Comparison of ENCODE assay signal across 15 cellular contexts in genomic region chr15:70766597-70766996, GRCh38. TPM values are rescaled to one million over a fixed set of nuclear protein-coding genes. Genes with fewer than 3 reads are reported as not detected.
DNase-seq lines count a peak whose midpoint lies in the region; ATAC-seq and TF ChIP-seq lines count a peak whose summit lies in the region.
"Had no signal": no experiment of that assay in that cellular context is flagged by ENCODE, and none has a peak within 500 bp of the region (broad histone marks: within the 10 kb centered on the region; RNA-seq: fewer than 3 reads in every experiment).

No MANE protein-coding gene starts in this region.

- H2AK9ac ChIP-seq in IMR-90 (replicated peaks; ENCODE audit: low read depth, low read length, poor library complexity): no peak overlapping the region

- dilution Hi-C loops in IMR-90 (cut with HindIII; ENCODE audit: low sequenced_read_pairs, unreplicated experiment): no loop called here

- no peak overlapping the region for H3K56ac ChIP-seq in IMR-90 (ENCODE audit: extremely low read depth, insufficient read depth, low read length)

- CTCF ChIA-PET in IMR-90 (lab: Yijun Ruan, JAX): no interaction called here

- POLR2A ChIA-PET in IMR-90 (lab: Charles Lee; ENCODE audit: unreplicated experiment): no interaction called here

- TF ChIP-seq RAD21 in IMR-90 (IDR thresholded peaks at IDR 0.05; ENCODE audit: low read length): no peak

- no peaks in the 10 kb centered on the region for H4K20me1 ChIP-seq in IMR-90 (ENCODE audit: insufficient read depth, low read length)

- H3K14ac ChIP-seq in IMR-90 (replicated peaks; ENCODE audit: low read depth, low read length): peak overlapping the region; percentile 70

- H3K4me3 ChIP-seq in IMR-90 (ENCODE audit: insufficient read depth, low read depth, low read length) (no peak overlapping the region), gastrocnemius medialis (no peak overlapping the region)
- H3K4me3 ChIP-seq: Peyer's patch had no signal

- 0 out of 2 replicates have a peak overlapping the region, but pooled peaks have one; percentile 19 for H4K5ac ChIP-seq in IMR-90 (ENCODE audit: low read depth, low read length)

- H3K4ac ChIP-seq in IMR-90 (ENCODE audit: low read depth, low read length): peak overlapping the region; percentile 42

- intact Hi-C loops in IMR-90 (cut with micrococcal nuclease): no loop called here
- intact Hi-C loops in gastrocnemius medialis (cut with DNase I; ENCODE audit: low total_unique reads): loop anchor here (5.0 kb wide), 1 partner anchor 126 kb away; the partner anchor contains the start of genes LRRC49 and THAP10

- H3K9me1 ChIP-seq in IMR-90 (ENCODE audit: insufficient read depth, low read length): 0 out of 2 replicates have a peak, but pooled peaks cover 4% of the 10 kb centered on the region

- TF ChIP-seq POLR2A in IMR-90 (IDR thresholded peaks at IDR 0.05; ENCODE audit: low read depth, low read length) (no peak), gastrocnemius medialis (IDR thresholded peaks at IDR 0.05) (no peak)

- H2AFZ ChIP-seq in IMR-90 (replicated peaks; ENCODE audit: low read length, poor library complexity): no peak overlapping the region

- H3K9ac ChIP-seq in IMR-90 (ENCODE audit: low read depth, low read length): no peak overlapping the region

- BruUV-seq in IMR-90 (replicated peaks; lab: Mats Ljungman, UMichigan): no TSS peak

- no peaks in the 10 kb centered on the region for H3K9me3 Mint-ChIP-seq in glutamatergic neuron (ENCODE audit: unreplicated experiment)

- peak overlapping the region; percentile 63; the same call in 2 of the 3 replicates for H2BK15ac ChIP-seq in IMR-90 (ENCODE audit: low read depth, low read length)

- H3K27me3 ChIP-seq in IMR-90 (ENCODE audit: control insufficient read depth, insufficient read depth, low read length): no peaks in the 10 kb centered on the region
- no peaks in the 10 kb centered on the region for H3K27me3 ChIP-seq in gastrocnemius medialis
- H3K27me3 ChIP-seq: Peyer's patch had no signal

- TF ChIP-seq CTCF in IMR-90 (conservative IDR thresholded peaks at IDR 0.05; ENCODE audit: low read depth, low read length) (no peak), glutamatergic neuron (IDR thresholded peaks at IDR 0.05; ENCODE audit: partially characterized antibody, unreplicated experiment) (no peak), gastrocnemius medialis (IDR thresholded peaks at IDR 0.05 in 4 of 5, conservative IDR thresholded peaks at IDR 0.05 in 1 of 5) (no peak)

- H3K79me1 ChIP-seq in IMR-90 (ENCODE audit: low read depth in 1 of 2, low read length in 2 of 2): peaks cover 5 to 20% of the 10 kb centered on the region in 2 experiments

- peak overlapping the region; percentile 63 for H2BK20ac ChIP-seq in IMR-90 (ENCODE audit: low read depth, low read length)

- no peak overlapping the region for H3K4me3 Mint-ChIP-seq in glutamatergic neuron (ENCODE audit: unreplicated experiment)
- H3K4me3 Mint-ChIP-seq: B cell had no signal

- peaks cover 2% of the 10 kb centered on the region for H3K27me3 Mint-ChIP-seq in glutamatergic neuron (ENCODE audit: unreplicated experiment)

- H3K36me3 ChIP-seq in IMR-90 (ENCODE audit: control insufficient read depth, insufficient read depth, low read length): no peaks in the 10 kb centered on the region
- H3K36me3 ChIP-seq in gastrocnemius medialis: no peaks in the 10 kb centered on the region
- H3K36me3 ChIP-seq: Peyer's patch had no signal

- WGBS in IMR-90 (ENCODE audit: extremely low coverage in 2 of 2, insufficient read length in 1 of 2), 2 experiments: 79% methylated on average over 3 of the region's 6 CpGs; no CpG with 5 or more reads in 1 of the 2 experiments

- peak overlapping the region; percentile 43; the same call in 1 of the 2 replicates for H4K91ac ChIP-seq in IMR-90 (ENCODE audit: insufficient read depth, low read depth, low read length)

- H2BK5ac ChIP-seq in IMR-90 (ENCODE audit: low read depth, low read length, poor library complexity, severe bottlenecking): peak overlapping the region; percentile 29

- no peak overlapping the region for H3K4me2 ChIP-seq in IMR-90 (ENCODE audit: low read depth, low read length)

- in situ Hi-C loops in IMR-90 (cut with MboI; ENCODE audit: low sequenced_read_pairs): no loop called here
- in situ Hi-C loops in gastrocnemius medialis (cut with MboI; ENCODE audit: low sequenced_read_pairs in 4 of 4): loop anchor here in 1 of 4 donors (10.0 kb wide), 1 partner anchor 62 kb away; no protein-coding TSS in a partner anchor

- no peak for DNase-seq in IMR-90
- peak; percentile 24 for DNase-seq in NCI-H69 (lab: John Stamatoyannopoulos, UW)
- no peak for DNase-seq in glutamatergic neuron
- no peak for DNase-seq in gastrocnemius medialis
- no peak for DNase-seq in COR-L47 (lab: John Stamatoyannopoulos, UW)
- DNase-seq: DMS79 treated with DMSO at 0.1 percent for 48 hours, Kasumi-1, NCI-H1694 treated with DMSO at 0.1 percent for 48 hours, NCI-H2081 treated with DMSO at 0.1 percent for 48 hours, NCI-H446 treated with DMSO at 0.1 percent for 48 hours, NCI-H748 treated with DMSO at 0.1 percent for 48 hours, Peyer's patch had no signal

- no peak for ATAC-seq in IMR-90 (ENCODE audit: low read depth)
- ATAC-seq in gastrocnemius medialis: no peak
- no peak for ATAC-seq in HG03520 (IDR thresholded peaks at IDR 0.05; ENCODE audit: unreplicated experiment)
- ATAC-seq in activated CD4-positive, CD25-positive, alpha-beta regulatory T cell treated with anti-CD3 and anti-CD28 coated beads, Interleukin-2, amount 50 U/mL, for 24 hours: no peak

- H3K4me1 Mint-ChIP-seq in glutamatergic neuron (ENCODE audit: low read depth, unreplicated experiment): peaks cover 2% of the 10 kb centered on the region

- H3K36me3 Mint-ChIP-seq in glutamatergic neuron (ENCODE audit: unreplicated experiment): no peaks in the 10 kb centered on the region

- H3K27ac ChIP-seq in IMR-90 (ENCODE audit: insufficient read depth, low read length) (no peak overlapping the region), gastrocnemius medialis (peak overlapping the region; percentile 95 to 99 (median 98))
- H3K27ac ChIP-seq: Peyer's patch had no signal

- H3K27ac Mint-ChIP-seq in glutamatergic neuron (ENCODE audit: unreplicated experiment): peak overlapping the region; percentile 39
- H3K27ac Mint-ChIP-seq: B cell had no signal

- H3K23ac ChIP-seq in IMR-90 (ENCODE audit: low read depth, low read length): peak overlapping the region; percentile 18; the same call in 1 of the 2 replicates

- no peaks in the 10 kb centered on the region for H3K9me3 ChIP-seq in IMR-90 (ENCODE audit: control insufficient read depth, insufficient read depth, low read length)
- H3K9me3 ChIP-seq in gastrocnemius medialis: no peaks in the 10 kb centered on the region
- H3K9me3 ChIP-seq: Peyer's patch had no signal

- H2AK5ac ChIP-seq in IMR-90 (ENCODE audit: low read depth, low read length): peak overlapping the region; percentile 77

- H3K18ac ChIP-seq in IMR-90 (ENCODE audit: low read depth, low read length): peak overlapping the region; percentile 38; the same call in 1 of the 2 replicates

- H3K4me1 ChIP-seq in IMR-90 (ENCODE audit: control insufficient read depth, insufficient read depth, low read length): peaks cover 6% of the 10 kb centered on the region
- H3K4me1 ChIP-seq in gastrocnemius medialis: peaks cover 40 to 43% of the 10 kb centered on the region in 2 donors

- peak overlapping the region; percentile 29 for H2BK120ac ChIP-seq in IMR-90 (ENCODE audit: low read depth, low read length)

- H4K8ac ChIP-seq in IMR-90 (ENCODE audit: low read depth in 2 of 2, low read length in 2 of 2): peak overlapping the region in 1 of 2 experiments; percentile 62; a peak in 2 of 4 replicates

TF ChIP-seq in IMR-90, 13 proteins besides CTCF, POLR2A, EP300 and RAD21:
- no peak for TF ChIP-seq MAFK (IDR thresholded peaks at IDR 0.05; ENCODE audit: low read depth, low read length)
- no peak for TF ChIP-seq CHD1 (IDR thresholded peaks at IDR 0.05; ENCODE audit: low read depth, low read length)
- no peak for TF ChIP-seq MAZ (IDR thresholded peaks at IDR 0.05; ENCODE audit: borderline replicate concordance, low read depth, low read length)
- TF ChIP-seq CEBPB (IDR thresholded peaks at IDR 0.05; ENCODE audit: low read depth, low read length): no peak
- TF ChIP-seq BHLHE40 (IDR thresholded peaks at IDR 0.05; ENCODE audit: low read depth, low read length): no peak
- no peak for TF ChIP-seq USF2 (IDR thresholded peaks at IDR 0.05; ENCODE audit: low read depth, low read length)
- TF ChIP-seq NFE2L2 (IDR thresholded peaks at IDR 0.05; ENCODE audit: low read depth, low read length): no peak
- TF ChIP-seq MXI1 (IDR thresholded peaks at IDR 0.05; ENCODE audit: borderline replicate concordance, low read depth, low read length): no peak
- no peak for TF ChIP-seq ELK1 (IDR thresholded peaks at IDR 0.05; ENCODE audit: borderline replicate concordance, low read depth, low read length)
- no peak for TF ChIP-seq RCOR1 (IDR thresholded peaks at IDR 0.05; ENCODE audit: insufficient replicate concordance, low read length)
- TF ChIP-seq SMC3 (IDR thresholded peaks at IDR 0.05; ENCODE audit: low read depth, low read length): no peak

RNA-seq across cellular contexts. Expression of gene UACA, which starts 3.2 kb away (rescaled TPM):
- total RNA-seq in IMR-90 (2012; rRNA removed) (505 and 507 TPM in 2 replicates), glutamatergic neuron (ENCODE audit: unreplicated experiment) (5.2 TPM), gastrocnemius medialis (100 to 1,000 TPM; 101 to 192 (median 127) TPM)
- polyA plus RNA-seq in IMR-90 (2012; rRNA removed): 127 and 156 TPM in 2 replicates
- polyA plus RNA-seq in IMR-90 (2012; cell fraction: cytosol; rRNA removed): 34.2 and 47.8 TPM in 2 replicates
- 121 and 277 TPM in 2 replicates for polyA plus RNA-seq in IMR-90 (2012; cell fraction: nucleus; rRNA removed; ENCODE audit: low replicate concordance)

Comparison
In these comparisons a context has a peak if more than half of its experiments do, and no peak if none do; other contexts are left out.
1. RNA of gene UACA, which starts 3.2 kb away (total RNA-seq): 505 to 507 TPM in IMR-90 and 101 to 192 TPM in gastrocnemius medialis; 5.2 TPM in glutamatergic neuron (single experiment); every median in the first group is over 10 times any median in the second.